In genomic region chr11:80898910-80899309, GRCh38 we compare ENCODE assay signal across 15 cellular contexts.
"Had no signal": no experiment of that assay in that cellular context is flagged by ENCODE, and none has a peak within 500 bp of the region (broad histone marks: within the 10 kb centered on the region; RNA-seq: fewer than 3 reads in every experiment).

No MANE protein-coding gene starts in this region.

- H3K9me3 ChIP-seq: adrenal gland, colonic mucosa, gastrocnemius medialis, sigmoid colon, upper lobe of left lung had no signal

- DNase-seq: activated CD4-positive, alpha-beta T cell treated with anti-CD3 and anti-CD28 coated beads for 48 hours; activated naive CD4-positive, alpha-beta T cell treated with anti-CD3 and anti-CD28 coated beads, Interleukin-2, amount 10 ng/mL, durations not matched to agents 7 days and 5 days; adrenal gland; caudate nucleus; colonic mucosa; effector CD4-positive, alpha-beta T cell; gastrocnemius medialis; left ventricle myocardium superior; nephron progenitor cell; sigmoid colon; stimulated activated CD4-positive, alpha-beta T cell treated with anti-CD3 and anti-CD28 coated beads, Interleukin-12 subunit alpha, Interleukin-12 subunit beta, amount 100 ng/mL, for 4 hours; stimulated activated naive CD4-positive, alpha-beta T cell; upper lobe of left lung had no signal

- FAIRE-seq: endothelial cell of umbilical vein had no signal

- H3K36me3 ChIP-seq: adrenal gland, colonic mucosa, gastrocnemius medialis, sigmoid colon, upper lobe of left lung had no signal

- ATAC-seq: activated T-helper 17 cell treated with anti-CD3 and anti-CD28 coated beads, Interleukin-2, amount 50 U/mL, for 72 hours had no signal

- H3K4me3 ChIP-seq: adrenal gland, colonic mucosa, gastrocnemius medialis, sigmoid colon, upper lobe of left lung had no signal

- H3K27ac ChIP-seq: adrenal gland, colonic mucosa, gastrocnemius medialis, sigmoid colon, upper lobe of left lung had no signal

- H3K4me1 ChIP-seq: adrenal gland, colonic mucosa, gastrocnemius medialis, sigmoid colon, upper lobe of left lung had no signal

- H3K27me3 ChIP-seq: adrenal gland, colonic mucosa, gastrocnemius medialis, sigmoid colon, upper lobe of left lung had no signal
